1 cellular context compared by ENCODE assay signal in the genomic region with DNA sequence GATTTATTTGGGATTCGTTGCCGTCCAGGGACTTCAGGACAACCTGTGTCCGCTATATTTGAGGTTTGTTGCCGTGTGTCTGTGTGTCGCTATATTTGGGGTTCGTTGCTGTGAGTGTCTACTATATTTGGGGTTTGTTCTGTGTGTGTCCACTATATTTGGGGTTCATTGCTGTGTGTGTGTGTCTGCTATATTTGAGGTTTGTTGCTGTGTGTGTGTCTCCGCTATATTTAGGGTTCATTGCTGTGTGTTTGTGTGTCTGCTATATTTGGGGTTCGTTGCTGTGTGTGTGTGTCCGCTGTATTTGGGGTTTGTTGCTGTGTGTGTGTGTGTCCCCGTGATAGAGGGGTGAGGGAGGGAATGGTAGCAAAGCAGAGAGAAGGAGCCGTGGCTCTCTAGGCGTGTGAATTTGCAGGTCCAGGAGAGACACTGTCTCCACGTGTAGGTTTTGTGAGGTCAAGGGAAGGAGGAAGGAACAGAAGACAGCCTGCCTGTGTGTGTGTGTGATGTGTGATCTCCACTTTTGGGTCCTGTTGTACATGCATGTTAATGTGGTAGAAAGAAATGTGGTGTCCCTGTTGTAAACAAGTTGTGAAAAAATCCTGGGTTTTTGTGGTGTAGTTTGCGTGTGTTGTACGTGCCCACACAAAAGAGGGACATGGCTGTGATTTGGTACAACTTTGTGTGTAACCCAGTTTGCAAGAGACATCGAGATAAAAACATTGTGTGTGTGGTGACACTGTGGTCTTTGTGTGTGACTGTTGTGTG.
TF ChIP-seq lines count a peak whose summit lies in the region.

No MANE protein-coding gene starts in this region.

TF ChIP-seq in H1, 55 proteins besides CTCF, POLR2A, EP300 and RAD21:
- no peak for TF ChIP-seq JUND (IDR thresholded peaks at IDR 0.05; ENCODE audit: low read length)
- TF ChIP-seq SIRT6 (IDR thresholded peaks at IDR 0.05; ENCODE audit: low read length), result no peak
- TF ChIP-seq TCF12 (IDR thresholded peaks at IDR 0.05; ENCODE audit: low read depth, low read length), result no peak
- no peak for TF ChIP-seq POLR2AphosphoS5 (IDR thresholded peaks at IDR 0.05; ENCODE audit: low read depth, low read length)
- TF ChIP-seq, protein P1, sequence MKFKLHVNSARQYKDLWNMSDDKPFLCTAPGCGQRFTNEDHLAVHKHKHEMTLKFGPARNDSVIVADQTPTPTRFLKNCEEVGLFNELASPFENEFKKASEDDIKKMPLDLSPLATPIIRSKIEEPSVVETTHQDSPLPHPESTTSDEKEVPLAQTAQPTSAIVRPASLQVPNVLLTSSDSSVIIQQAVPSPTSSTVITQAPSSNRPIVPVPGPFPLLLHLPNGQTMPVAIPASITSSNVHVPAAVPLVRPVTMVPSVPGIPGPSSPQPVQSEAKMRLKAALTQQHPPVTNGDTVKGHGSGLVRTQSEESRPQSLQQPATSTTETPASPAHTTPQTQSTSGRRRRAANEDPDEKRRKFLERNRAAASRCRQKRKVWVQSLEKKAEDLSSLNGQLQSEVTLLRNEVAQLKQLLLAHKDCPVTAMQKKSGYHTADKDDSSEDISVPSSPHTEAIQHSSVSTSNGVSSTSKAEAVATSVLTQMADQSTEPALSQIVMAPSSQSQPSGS (IDR thresholded peaks at IDR 0.05; ENCODE audit: low read length), result no peak
- no peak for TF ChIP-seq ZNF274 (IDR thresholded peaks at IDR 0.05; ENCODE audit: borderline replicate concordance, extremely low read depth, low read length)
- no peak for TF ChIP-seq BRCA1 (IDR thresholded peaks at IDR 0.05; ENCODE audit: low read depth, low read length)
- TF ChIP-seq SP1 (IDR thresholded peaks at IDR 0.05; ENCODE audit: low read depth, low read length), result no peak
- TF ChIP-seq KDM1A (IDR thresholded peaks at IDR 0.05; ENCODE audit: borderline replicate concordance, low read length), result no peak
- no peak for TF ChIP-seq CHD1 (IDR thresholded peaks at IDR 0.05; ENCODE audit: low read depth, low read length)
- no peak for TF ChIP-seq SRF (IDR thresholded peaks at IDR 0.05; ENCODE audit: low read depth, low read length)
- TF ChIP-seq CHD2 (IDR thresholded peaks at IDR 0.05; ENCODE audit: low read length), result no peak
- no peak for TF ChIP-seq NRF1 (IDR thresholded peaks at IDR 0.05; ENCODE audit: low read depth, low read length)
- TF ChIP-seq TBP (IDR thresholded peaks at IDR 0.05; ENCODE audit: low read depth, low read length), result no peak
- TF ChIP-seq ATF3 (IDR thresholded peaks at IDR 0.05; ENCODE audit: insufficient read depth, low read depth, low read length), result no peak
- no peak for TF ChIP-seq CHD7 (IDR thresholded peaks at IDR 0.05; ENCODE audit: insufficient replicate concordance, low read length)
- TF ChIP-seq RBBP5 (IDR thresholded peaks at IDR 0.05; ENCODE audit: borderline replicate concordance, low read depth, low read length), result no peak
- TF ChIP-seq EZH2 (IDR thresholded peaks at IDR 0.05; ENCODE audit: low read depth, low read length, severe bottlenecking), result no peak
